ENCODE assay signal across 13 cellular contexts in the genomic region with DNA sequence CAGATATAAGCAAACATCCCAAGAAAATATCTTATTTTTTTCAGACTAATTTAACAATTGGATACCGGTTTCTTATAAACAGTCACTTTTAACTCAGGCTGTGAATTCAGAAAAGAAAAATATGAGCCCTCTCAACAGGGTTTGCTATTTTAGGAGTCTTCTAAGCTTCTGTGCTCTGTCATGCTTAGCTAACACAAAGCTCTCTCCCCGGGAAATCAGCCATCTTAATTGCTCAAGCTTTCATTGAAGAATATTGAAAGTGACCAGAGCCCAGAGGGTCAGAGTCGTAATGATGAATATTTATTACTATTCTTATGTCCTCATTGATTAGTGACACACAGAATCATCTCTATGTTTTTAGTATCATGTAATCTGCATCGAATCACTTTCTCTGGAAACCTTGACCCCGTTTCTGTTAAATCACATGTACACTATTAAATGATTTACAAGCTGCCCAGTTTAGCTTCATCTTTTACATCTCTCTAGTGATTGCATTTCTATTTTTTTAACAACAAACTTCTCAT.
DNase-seq lines count a peak whose midpoint lies in the region; ATAC-seq and TF ChIP-seq lines count a peak whose summit lies in the region.
"Had no signal": no experiment of that assay in that cellular context is flagged by ENCODE, and none has a peak within 500 bp of the region (broad histone marks: within the 10 kb centered on the region; RNA-seq: fewer than 3 reads in every experiment).

No MANE protein-coding gene starts in this region.

- H2BK120ac ChIP-seq in H9 (ENCODE audit: low read depth, low read length, poor library complexity, severe bottlenecking): no peak overlapping the region

- H3K9ac ChIP-seq in H9 (ENCODE audit: extremely low read depth, insufficient read length, low read length): no peak overlapping the region
- H3K9ac ChIP-seq: SK-N-SH had no signal

- peak overlapping the region; percentile 17 for H3K4me3 Mint-ChIP-seq in type B pancreatic cell
- H3K4me3 Mint-ChIP-seq in H9: no peak overlapping the region
- H3K4me3 Mint-ChIP-seq: stimulated activated naive B cell treated with anti-CD40 and anti-IgM and Interleukin-4, amounts not matched to agents 10 μg/mL and 1 μg/mL and 100 μg/mL, for 72 hours had no signal

- H4K5ac ChIP-seq in H9 (ENCODE audit: insufficient read length, low read depth, low read length): no peak overlapping the region

- no peak overlapping the region for H4K91ac ChIP-seq in H9 (ENCODE audit: insufficient read length, low read depth, low read length)

- H3K14ac ChIP-seq in H9 (ENCODE audit: insufficient read depth, low read length): no peak overlapping the region

- H2BK15ac ChIP-seq in H9 (ENCODE audit: low read depth, low read length): no peak overlapping the region

- no peak overlapping the region for H2AK5ac ChIP-seq in H9 (ENCODE audit: insufficient read length, low read length)

- H3K4me1 ChIP-seq in right atrium auricular region: peaks cover 0 to 5% of the 10 kb centered on the region in 2 donors
- H3K4me1 ChIP-seq in H9 (ENCODE audit: insufficient read depth, low read length): no peaks in the 10 kb centered on the region

- H3K18ac ChIP-seq in H9 (ENCODE audit: insufficient read length, low read depth, low read length): no peak overlapping the region

- no peak for DNase-seq in Right ventricle myocardium inferior (ENCODE audit: missing footprints)
- DNase-seq in right atrium auricular region (ENCODE audit: low spot score): no peak
- peak; percentile 1 for DNase-seq in cerebellum (ENCODE audit: low spot score)
- DNase-seq in iPS-NIHi11 (ENCODE audit: low spot score): peak; percentile 44
- no peak for DNase-seq in type B pancreatic cell (ENCODE audit: extremely low spot score, unreplicated experiment)
- no peak for DNase-seq in H9
- DNase-seq: activated effector memory CD4-positive, alpha-beta T cell treated with anti-CD3 and anti-CD28 coated beads, Interleukin-2, amount 50 U/mL, for 16 hours; effector CD8-positive, alpha-beta T cell; GF-D8; stimulated activated naive B cell treated with anti-CD40 and anti-IgM and Interleukin-4, amounts not matched to agents 10 μg/mL and 1 μg/mL and 100 μg/mL, for 72 hours had no signal

- no peak overlapping the region for H3K4ac ChIP-seq in H9 (ENCODE audit: low read depth, low read length)

- intact Hi-C loops in Right ventricle myocardium inferior (cut with DNase I): no loop called here

- WGBS in H9 (ENCODE audit: extremely low coverage, insufficient read length, low lambda C conversion rate): no CpG with 5 or more reads among the region's 5 CpGs

- no peaks in the 10 kb centered on the region for H3K36me3 Mint-ChIP-seq in type B pancreatic cell
- H3K36me3 Mint-ChIP-seq in H9 (ENCODE audit: insufficient read depth in 1 of 3, low read depth in 3 of 3): no peaks in the 10 kb centered on the region
- H3K36me3 Mint-ChIP-seq: stimulated activated naive B cell treated with anti-CD40 and anti-IgM and Interleukin-4, amounts not matched to agents 10 μg/mL and 1 μg/mL and 100 μg/mL, for 72 hours had no signal

- H3K79me1 ChIP-seq in H9 (ENCODE audit: insufficient read depth, low read depth, low read length, poor library complexity, severe bottlenecking): no peaks in the 10 kb centered on the region

- no peaks in the 10 kb centered on the region for H3K23me2 ChIP-seq in H9 (ENCODE audit: insufficient read length, low read depth, low read length, poor library complexity, severe bottlenecking)

- H3K27ac Mint-ChIP-seq in type B pancreatic cell (no peak overlapping the region), H9 (peak overlapping the region in 1 of 3 experiments; percentile 80; a peak in 2 of 7 replicates)
- H3K27ac Mint-ChIP-seq: stimulated activated naive B cell treated with anti-CD40 and anti-IgM and Interleukin-4, amounts not matched to agents 10 μg/mL and 1 μg/mL and 100 μg/mL, for 72 hours had no signal

- ATAC-seq in Right ventricle myocardium inferior (peak; percentile 66), GM21360 (IDR thresholded peaks at IDR 0.05; ENCODE audit: unreplicated experiment) (no peak), HG03469 (IDR thresholded peaks at IDR 0.05; ENCODE audit: unreplicated experiment) (no peak)
- ATAC-seq: stimulated activated naive B cell treated with anti-CD40 and anti-IgM and Interleukin-4, amounts not matched to agents 10 μg/mL and 1 μg/mL and 100 μg/mL, for 72 hours had no signal

- H3K4me1 Mint-ChIP-seq in type B pancreatic cell (ENCODE audit: unreplicated experiment): peaks cover 19% of the 10 kb centered on the region
- peaks cover 12 to 18% of the 10 kb centered on the region in 2 experiments for H3K4me1 Mint-ChIP-seq in H9
- H3K4me1 Mint-ChIP-seq: stimulated activated naive B cell treated with anti-CD40 and anti-IgM and Interleukin-4, amounts not matched to agents 10 μg/mL and 1 μg/mL and 100 μg/mL, for 72 hours had no signal

- no peaks in the 10 kb centered on the region for H3K27me3 Mint-ChIP-seq in type B pancreatic cell
- H3K27me3 Mint-ChIP-seq in H9 (ENCODE audit: low read depth): no peaks in the 10 kb centered on the region
- H3K27me3 Mint-ChIP-seq: stimulated activated naive B cell treated with anti-CD40 and anti-IgM and Interleukin-4, amounts not matched to agents 10 μg/mL and 1 μg/mL and 100 μg/mL, for 72 hours had no signal

- H2BK12ac ChIP-seq in H9 (ENCODE audit: insufficient read length, low read depth, low read length): no peak overlapping the region

- H3T11ph ChIP-seq in H9 (ENCODE audit: low read length): no peak overlapping the region

- no peaks in the 10 kb centered on the region for H3K9me3 Mint-ChIP-seq in type B pancreatic cell
- H3K9me3 Mint-ChIP-seq in H9: no peaks in the 10 kb centered on the region
- H3K9me3 Mint-ChIP-seq: stimulated activated naive B cell treated with anti-CD40 and anti-IgM and Interleukin-4, amounts not matched to agents 10 μg/mL and 1 μg/mL and 100 μg/mL, for 72 hours had no signal

- no peak overlapping the region for H3K56ac ChIP-seq in H9 (ENCODE audit: insufficient read length, low read depth, low read length)

- H3K27me3 ChIP-seq in right atrium auricular region (no peaks in the 10 kb centered on the region), H9 (ENCODE audit: insufficient read depth, low read length) (no peaks in the 10 kb centered on the region)

- no peak overlapping the region for H2BK20ac ChIP-seq in H9 (ENCODE audit: low read depth, low read length, poor library complexity, severe bottlenecking)

- H2AFZ ChIP-seq in H9 (ENCODE audit: low read length): no peak overlapping the region

- no peak overlapping the region for H3K23ac ChIP-seq in H9 (ENCODE audit: insufficient read length, low read depth, low read length)

- no peak overlapping the region for H3K4me3 ChIP-seq in right atrium auricular region

- TF ChIP-seq CTCF in right atrium auricular region (IDR thresholded peaks at IDR 0.05) (no peak), type B pancreatic cell (conservative IDR thresholded peaks at IDR 0.05) (no peak), H9 (conservative IDR thresholded peaks at IDR 0.05) (no peak)

- H4K8ac ChIP-seq in H9 (replicated peaks; ENCODE audit: insufficient read length, low read depth, low read length): no peak overlapping the region

- H3K9me3 ChIP-seq in right atrium auricular region (no peaks in the 10 kb centered on the region), H9 (ENCODE audit: control insufficient read depth, low read depth, low read length) (no peaks in the 10 kb centered on the region)
- H3K9me3 ChIP-seq: SK-N-SH had no signal

- no peaks in the 10 kb centered on the region for H3K36me3 ChIP-seq in right atrium auricular region

- H3K27ac ChIP-seq in right atrium auricular region (no peak overlapping the region), H9 (ENCODE audit: insufficient read length, low read depth, low read length) (no peak overlapping the region)

- H3K4me2 ChIP-seq in H9 (ENCODE audit: insufficient read depth, insufficient read length, low read length): no peak overlapping the region
- H3K4me2 ChIP-seq: SK-N-SH had no signal

- no peaks in the 10 kb centered on the region for H3K79me2 ChIP-seq in H9 (ENCODE audit: insufficient read depth, low read length)

- no peaks in the 10 kb centered on the region for H4K20me1 ChIP-seq in H9 (ENCODE audit: control insufficient read depth, insufficient read depth, insufficient read length)

- no peak overlapping the region for H2BK5ac ChIP-seq in H9 (ENCODE audit: insufficient read length, low read length)

Comparison
In these comparisons a context has a peak if more than half of its experiments do, and no peak if none do; other contexts are left out.
1. DNase-seq: peak in cerebellum (single experiment) and iPS-NIHi11 (single experiment); none in Right ventricle myocardium inferior (single experiment), right atrium auricular region (single experiment), type B pancreatic cell (single experiment) and H9 (single experiment).